In the genomic region with DNA sequence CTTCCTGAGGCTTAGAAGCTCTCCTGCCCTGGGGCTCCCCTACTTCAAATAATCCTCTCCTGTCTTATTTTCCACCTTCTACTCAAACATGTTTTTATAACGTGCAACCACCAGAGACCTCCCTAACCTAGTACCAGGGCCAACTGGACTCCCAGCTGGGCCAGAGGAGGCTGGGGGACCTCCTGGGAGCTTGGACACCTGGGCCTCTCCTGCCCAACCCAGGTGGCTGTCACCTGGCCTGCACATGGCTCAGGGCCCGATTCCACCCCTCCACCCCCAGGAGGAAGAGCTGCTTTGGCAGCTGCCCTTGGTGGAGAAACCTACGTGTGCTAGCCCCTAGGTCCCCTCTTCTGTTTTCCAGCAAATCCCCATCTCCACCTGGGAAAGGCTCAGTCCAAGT, we compare ENCODE assay signal across 25 cellular contexts.
DNase-seq lines count a peak whose midpoint lies in the region; ATAC-seq, FAIRE-seq and TF ChIP-seq lines count a peak whose summit lies in the region.
"Had no signal": no experiment of that assay in that cellular context is flagged by ENCODE, and none has a peak within 500 bp of the region (broad histone marks: within the 10 kb centered on the region; RNA-seq: fewer than 3 reads in every experiment).

No MANE protein-coding gene starts in this region.

- H3K36me3 ChIP-seq in Loucy (ENCODE audit: insufficient read depth, low read length): no peaks in the 10 kb centered on the region
- no peaks in the 10 kb centered on the region for H3K36me3 ChIP-seq in pancreas
- H3K36me3 ChIP-seq: HAP-1, heart left ventricle had no signal

- no peak overlapping the region for H3K4me2 ChIP-seq in Loucy (ENCODE audit: low read depth, low read length, poor library complexity, severe bottlenecking)

- H3K9me3 ChIP-seq in Loucy (ENCODE audit: insufficient read depth, low read depth, low read length): no peaks in the 10 kb centered on the region
- no peaks in the 10 kb centered on the region for H3K9me3 ChIP-seq in pancreas
- H3K9me3 ChIP-seq: HAP-1, heart left ventricle, SK-N-SH had no signal

- no peak overlapping the region for H3K4me3 Mint-ChIP-seq in CD14-positive monocyte
- H3K4me3 Mint-ChIP-seq: mesothelial cell of epicardium had no signal

- FAIRE-seq in pancreas (lab: Jason Lieb, UNC): no peak
- FAIRE-seq: GM19239, TTC549 had no signal

- H4K20me1 ChIP-seq in Loucy (ENCODE audit: insufficient read depth, low read length, poor library complexity, severe bottlenecking): no peaks in the 10 kb centered on the region

- no peaks in the 10 kb centered on the region for H3K9me2 ChIP-seq in Loucy (replicated peaks; ENCODE audit: low read depth, low read length)
- H3K9me2 ChIP-seq: SK-N-SH had no signal

- DNase-seq in CD14-positive monocyte (ENCODE audit: low spot score) (no peak), RWPE1 (ENCODE audit: low spot score) (no peak), pancreas (peak; percentile 54 to 79 (median 69)), AG08395 (ENCODE audit: low spot score) (no peak), cerebellar nuclear complex (lab: John Stamatoyannopoulos, UW) (no peak), NCI-H510A (lab: John Stamatoyannopoulos, UW) (no peak)
- DNase-seq: activated naive CD4-positive, alpha-beta T cell; activated T-cell treated with anti-CD3 and anti-CD28 coated beads, Interleukin-2, amount 50 U/mL, for 48 hours; C1 segment of cervical spinal cord; foreskin melanocyte; heart left ventricle; Karpas-422; NCI-H1436; NCI-H524; NK-92 treated with Interleukin-12 subunit alpha and Interleukin-12 subunit beta, amount 100 ng/mL, for 24 hours; occipital lobe; SK-N-SH; stimulated activated naive CD4-positive, alpha-beta T cell had no signal

- ATAC-seq in pancreas: peak; percentile 78 to 92 (median 88)
- no peak for ATAC-seq in HG02678 (IDR thresholded peaks at IDR 0.05; ENCODE audit: unreplicated experiment)
- ATAC-seq: heart left ventricle, Right ventricle myocardium inferior had no signal

- H3K27me3 Mint-ChIP-seq in CD14-positive monocyte (ENCODE audit: low read depth in 3 of 3): peaks cover 0 to 3% (median 2%) of the 10 kb centered on the region in 3 donors

- H3K27me3 ChIP-seq in Loucy (ENCODE audit: insufficient read depth, low read length, poor library complexity, severe bottlenecking) (no peaks in the 10 kb centered on the region), pancreas (no peaks in the 10 kb centered on the region)
- H3K27me3 ChIP-seq: heart left ventricle had no signal

- H3K9me3 Mint-ChIP-seq in CD14-positive monocyte: no peaks in the 10 kb centered on the region
- H3K9me3 Mint-ChIP-seq: mesothelial cell of epicardium had no signal

- H3K36me3 Mint-ChIP-seq in CD14-positive monocyte: peaks cover 0 to under 1% of the 10 kb centered on the region in 2 donors
- H3K36me3 Mint-ChIP-seq: mesothelial cell of epicardium had no signal

- 23% methylated on average over 3 of the region's 3 CpGs for WGBS in pancreas, 2 donors

- H3K4me3 ChIP-seq in Loucy (ENCODE audit: low read length, poor library complexity, severe bottlenecking): no peak overlapping the region
- H3K4me3 ChIP-seq in pancreas: no peak overlapping the region
- H3K4me3 ChIP-seq: HAP-1, heart left ventricle had no signal

- CTCF ChIA-PET in RWPE1 (lab: Yijun Ruan, JAX): interaction anchor here (0.6 kb wide), 1 partner anchor 54 kb away, joined by 5 read pairs; no protein-coding TSS in a partner anchor

- H3K4me1 ChIP-seq in Loucy (ENCODE audit: insufficient read depth, low read length, poor library complexity, severe bottlenecking) (peaks cover 50% of the 10 kb centered on the region), pancreas (peaks cover 0 to 10% (median 0%) of the 10 kb centered on the region in 3 donors)
- H3K4me1 ChIP-seq: HAP-1 had no signal

- POLR2A ChIA-PET in RWPE1 (lab: Yijun Ruan, JAX; ENCODE audit: low non-redundant PET): interaction anchor here (1.7 kb wide), 1 partner anchor 104 kb away, joined by 4 read pairs; a partner anchor contains a TSS

- H2AFZ ChIP-seq in Loucy (ENCODE audit: low read length): no peak overlapping the region

- H3K27ac Mint-ChIP-seq in CD14-positive monocyte: peak overlapping the region in 5 of 7 donors; percentile 25 to 87 (median 31)
- H3K27ac Mint-ChIP-seq: mesothelial cell of epicardium had no signal

- TF ChIP-seq CTCF in CD14-positive monocyte (IDR thresholded peaks at IDR 0.05) (no peak), Loucy (conservative IDR thresholded peaks at IDR 0.05; ENCODE audit: low read length) (0 out of 2 replicates have a peak, but pooled peaks have one; percentile 10), RWPE1 (conservative IDR thresholded peaks at IDR 0.05; ENCODE audit: low read depth) (no peak), pancreas (IDR thresholded peaks at IDR 0.05) (no peak)

- peaks cover 33% of the 10 kb centered on the region for H3K4me1 Mint-ChIP-seq in CD14-positive monocyte

- no peaks in the 10 kb centered on the region for H3F3A ChIP-seq in Loucy (ENCODE audit: low read depth)

- intact Hi-C loops in CD14-positive monocyte (cut with micrococcal nuclease): loop anchor here (5.0 to 10.0 kb wide), 3 partner anchors 52 to 105 kb away; a partner anchor contains a TSS
- intact Hi-C loops in pancreas (cut with DNase I): no loop called here

- H3K79me2 ChIP-seq in Loucy (ENCODE audit: insufficient read depth, low read length): no peaks in the 10 kb centered on the region

- H3K27ac ChIP-seq in RWPE1: peak overlapping the region; percentile 83
- H3K27ac ChIP-seq in pancreas: peak overlapping the region in 1 of 4 donors; percentile 6

- no peak overlapping the region for H3K9ac ChIP-seq in Loucy (ENCODE audit: low read depth, low read length, poor library complexity, severe bottlenecking)
- H3K9ac ChIP-seq: SK-N-SH had no signal

Comparison
In these comparisons a context has a peak if more than half of its experiments do, and no peak if none do; other contexts are left out.
1. DNase-seq: peak in pancreas (6 of 6); none in CD14-positive monocyte (single experiment), RWPE1 (single experiment), AG08395 (single experiment), cerebellar nuclear complex (0 of 2) and NCI-H510A (single experiment).
2. intact Hi-C loops: an anchor here in CD14-positive monocyte (5.0 to 10.0 kb wide); none called in pancreas.